ENCODE assay signal across 1 cellular context in genomic region chr20:24489193-24489592, GRCh38.
TF ChIP-seq lines count a peak whose summit lies in the region.

No MANE protein-coding gene starts in this region.

TF ChIP-seq in IMR-90, 13 proteins besides CTCF, POLR2A, EP300 and RAD21:
- TF ChIP-seq FOS (IDR thresholded peaks at IDR 0.05; ENCODE audit: low read depth, low read length) (no peak), NFE2L2 (IDR thresholded peaks at IDR 0.05; ENCODE audit: low read depth, low read length) (no peak), CEBPB (IDR thresholded peaks at IDR 0.05; ENCODE audit: low read depth, low read length) (no peak), SMC3 (IDR thresholded peaks at IDR 0.05; ENCODE audit: low read depth, low read length) (no peak), MXI1 (IDR thresholded peaks at IDR 0.05; ENCODE audit: borderline replicate concordance, low read depth, low read length) (no peak), USF2 (IDR thresholded peaks at IDR 0.05; ENCODE audit: low read depth, low read length) (no peak), MAFK (IDR thresholded peaks at IDR 0.05; ENCODE audit: low read depth, low read length) (no peak), CHD1 (IDR thresholded peaks at IDR 0.05; ENCODE audit: low read depth, low read length) (no peak), MAZ (IDR thresholded peaks at IDR 0.05; ENCODE audit: borderline replicate concordance, low read depth, low read length) (no peak), BHLHE40 (IDR thresholded peaks at IDR 0.05; ENCODE audit: low read depth, low read length) (no peak), RCOR1 (IDR thresholded peaks at IDR 0.05; ENCODE audit: insufficient replicate concordance, low read length) (no peak), RFX5 (IDR thresholded peaks at IDR 0.05; ENCODE audit: low read depth, low read length) (no peak)
- TF ChIP-seq, protein P1, sequence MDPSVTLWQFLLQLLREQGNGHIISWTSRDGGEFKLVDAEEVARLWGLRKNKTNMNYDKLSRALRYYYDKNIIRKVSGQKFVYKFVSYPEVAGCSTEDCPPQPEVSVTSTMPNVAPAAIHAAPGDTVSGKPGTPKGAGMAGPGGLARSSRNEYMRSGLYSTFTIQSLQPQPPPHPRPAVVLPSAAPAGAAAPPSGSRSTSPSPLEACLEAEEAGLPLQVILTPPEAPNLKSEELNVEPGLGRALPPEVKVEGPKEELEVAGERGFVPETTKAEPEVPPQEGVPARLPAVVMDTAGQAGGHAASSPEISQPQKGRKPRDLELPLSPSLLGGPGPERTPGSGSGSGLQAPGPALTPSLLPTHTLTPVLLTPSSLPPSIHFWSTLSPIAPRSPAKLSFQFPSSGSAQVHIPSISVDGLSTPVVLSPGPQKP (IDR thresholded peaks at IDR 0.05; ENCODE audit: borderline replicate concordance, low read depth, low read length) = no peak
